Comparison of ENCODE assay signal across 9 cellular contexts in the genomic region with DNA sequence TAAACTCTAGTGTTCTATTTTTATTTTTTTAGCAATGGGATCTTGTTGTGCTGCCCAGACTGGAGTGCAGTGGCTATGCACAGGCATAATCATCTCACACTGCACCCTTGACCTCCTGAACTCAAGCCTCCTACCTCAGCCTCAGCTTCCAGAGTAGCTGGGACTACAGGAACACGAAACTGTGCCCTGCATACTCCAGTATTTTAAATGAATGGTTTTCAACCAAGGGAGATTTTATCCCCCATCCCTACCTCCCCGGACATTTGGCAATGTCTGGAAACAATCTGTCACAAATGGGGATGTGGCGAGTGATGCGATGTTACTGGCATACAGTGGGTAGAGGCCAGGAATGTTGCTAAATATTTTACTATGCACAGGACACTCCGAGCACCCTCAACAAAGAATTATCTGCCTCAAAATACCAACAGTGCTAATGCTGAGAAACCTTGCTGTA. TPM values are rescaled to one million over a fixed set of nuclear protein-coding genes. Genes with fewer than 3 reads are reported as not detected.
DNase-seq lines count a peak whose midpoint lies in the region; ATAC-seq and TF ChIP-seq lines count a peak whose summit lies in the region.
"Had no signal": no experiment of that assay in that cellular context is flagged by ENCODE, and none has a peak within 500 bp of the region (broad histone marks: within the 10 kb centered on the region; RNA-seq: fewer than 3 reads in every experiment).

No MANE protein-coding gene starts in this region.

- H3K56ac ChIP-seq in H9 (ENCODE audit: insufficient read length, low read depth, low read length) (no peak overlapping the region), mesendoderm (ENCODE audit: low read length) (peak overlapping the region; percentile 8)

- ATAC-seq in HG02973 (IDR thresholded peaks at IDR 0.05; ENCODE audit: unreplicated experiment) (no peak), HG03095 (IDR thresholded peaks at IDR 0.05; ENCODE audit: unreplicated experiment) (no peak), HG03039 (IDR thresholded peaks at IDR 0.05; ENCODE audit: unreplicated experiment) (no peak)

- H3K23me2 ChIP-seq in H9 (ENCODE audit: insufficient read length, low read depth, low read length, poor library complexity, severe bottlenecking) = peaks cover 7% of the 10 kb centered on the region

- no peak overlapping the region for H2BK20ac ChIP-seq in H9 (ENCODE audit: low read depth, low read length, poor library complexity, severe bottlenecking)

- H2BK15ac ChIP-seq in H9 (ENCODE audit: low read depth, low read length) (no peak overlapping the region), mesendoderm (replicated peaks; ENCODE audit: low read depth) (no peak overlapping the region)

- no peaks in the 10 kb centered on the region for H3K9me3 Mint-ChIP-seq in H9

- H3K4me3 ChIP-seq in AG09309 (ENCODE audit: control insufficient read depth, low read depth, low read length) = peak overlapping the region; percentile 74
- peak overlapping the region; percentile 95 for H3K4me3 ChIP-seq in astrocyte of the cerebellum (ENCODE audit: low read depth, low read length)
- H3K4me3 ChIP-seq in mesendoderm (ENCODE audit: low read length) = peak overlapping the region; percentile 19

- WGBS in H9 (ENCODE audit: extremely low coverage, insufficient read length, low lambda C conversion rate) = no CpG with 5 or more reads among the region's 5 CpGs
- WGBS in mesendoderm (ENCODE audit: extremely low coverage, insufficient coverage, low lambda C conversion rate) = no CpG with 5 or more reads among the region's 5 CpGs

- H4K8ac ChIP-seq in H9 (replicated peaks; ENCODE audit: insufficient read length, low read depth, low read length) (no peak overlapping the region), mesendoderm (ENCODE audit: low read depth, low read length) (no peak overlapping the region)

- no peak overlapping the region for H3T11ph ChIP-seq in H9 (ENCODE audit: low read length)

- H3K4me1 Mint-ChIP-seq in H9 = peaks cover 26 to 39% of the 10 kb centered on the region in 2 experiments

- no peak overlapping the region for H2BK120ac ChIP-seq in H9 (ENCODE audit: low read depth, low read length, poor library complexity, severe bottlenecking)
- no peak overlapping the region for H2BK120ac ChIP-seq in mesendoderm (ENCODE audit: low read depth, low read length)

- H3K79me1 ChIP-seq in H9 (ENCODE audit: insufficient read depth, low read depth, low read length, poor library complexity, severe bottlenecking) = no peaks in the 10 kb centered on the region
- peaks cover 2% of the 10 kb centered on the region for H3K79me1 ChIP-seq in mesendoderm (ENCODE audit: low read length)

- H3K27me3 ChIP-seq in H9 (ENCODE audit: insufficient read depth, low read length) (no peaks in the 10 kb centered on the region), mesendoderm (ENCODE audit: insufficient read depth, low read length, poor library complexity) (no peaks in the 10 kb centered on the region)

- H2AK5ac ChIP-seq in H9 (ENCODE audit: insufficient read length, low read length) (no peak overlapping the region), mesendoderm (ENCODE audit: low read length) (no peak overlapping the region)

- no peak overlapping the region for H3K27ac ChIP-seq in H9 (ENCODE audit: insufficient read length, low read depth, low read length)
- no peak overlapping the region for H3K27ac ChIP-seq in mesendoderm (ENCODE audit: low read depth, low read length)

- H3K27ac Mint-ChIP-seq in H9 = peak overlapping the region in 2 of 3 experiments; percentile 24 to 78; a peak in 3 of 7 replicates

- H3K36me3 ChIP-seq in mesendoderm (ENCODE audit: control insufficient read depth, insufficient read depth, low read length) = peaks cover 4% of the 10 kb centered on the region

- peak overlapping the region; percentile 98 for H3K9ac ChIP-seq in H9 (ENCODE audit: extremely low read depth, insufficient read length, low read length)
- peak overlapping the region; percentile 75 for H3K9ac ChIP-seq in mesendoderm (ENCODE audit: low read length)

- no peak overlapping the region for H4K5ac ChIP-seq in H9 (ENCODE audit: insufficient read length, low read depth, low read length)
- H4K5ac ChIP-seq in mesendoderm (ENCODE audit: low read length) = no peak overlapping the region

- H3K14ac ChIP-seq in H9 (ENCODE audit: insufficient read depth, low read length) = no peak overlapping the region

- in situ Hi-C loops in astrocyte of the cerebellum (cut with HindIII; ENCODE audit: low sequenced_read_pairs) = no loop called here

- no peaks in the 10 kb centered on the region; the same call in 1 of the 2 replicates for H3K27me3 Mint-ChIP-seq in H9 (ENCODE audit: low read depth)

- no peaks in the 10 kb centered on the region for H4K20me1 ChIP-seq in H9 (ENCODE audit: control insufficient read depth, insufficient read depth, insufficient read length)

- H3K4me3 Mint-ChIP-seq in H9 = no peak overlapping the region

- H3K79me2 ChIP-seq in H9 (ENCODE audit: insufficient read depth, low read length) (peaks cover 19% of the 10 kb centered on the region; the same call in 1 of the 2 replicates), mesendoderm (ENCODE audit: control insufficient read depth, insufficient read depth, low read length) (peaks cover 66% of the 10 kb centered on the region)

- DNase-seq in AG09309 (ENCODE audit: low read depth) (peak; percentile 41), H9 (no peak), astrocyte of the cerebellum (ENCODE audit: low read depth) (no peak), mesendoderm (peak; percentile 72), cortex of kidney (lab: John Stamatoyannopoulos, UW) (no peak)
- DNase-seq: NCI-H1694 had no signal

- H3K36me3 Mint-ChIP-seq in H9 (ENCODE audit: insufficient read depth in 1 of 3, low read depth in 3 of 3) = peaks cover 18 to 23% (median 20%) of the 10 kb centered on the region in 3 experiments

- no peak overlapping the region for H2AFZ ChIP-seq in H9 (ENCODE audit: low read length)

- H4K91ac ChIP-seq in H9 (ENCODE audit: insufficient read length, low read depth, low read length) = no peak overlapping the region

- no peak overlapping the region for H3K4ac ChIP-seq in H9 (ENCODE audit: low read depth, low read length)
- H3K4ac ChIP-seq in mesendoderm (ENCODE audit: low read depth, low read length) = no peak overlapping the region

- H3K9me3 ChIP-seq in H9 (ENCODE audit: control insufficient read depth, low read depth, low read length) = no peaks in the 10 kb centered on the region

- no peak overlapping the region for H3K23ac ChIP-seq in H9 (ENCODE audit: insufficient read length, low read depth, low read length)
- H3K23ac ChIP-seq in mesendoderm (ENCODE audit: low read length) = peak overlapping the region; percentile 1

- no peaks in the 10 kb centered on the region for H3K4me1 ChIP-seq in H9 (ENCODE audit: insufficient read depth, low read length)
- peaks cover 3% of the 10 kb centered on the region for H3K4me1 ChIP-seq in mesendoderm (ENCODE audit: control insufficient read depth, low read depth, low read length)

- no peak overlapping the region for H2BK5ac ChIP-seq in H9 (ENCODE audit: insufficient read length, low read length)
- no peak overlapping the region for H2BK5ac ChIP-seq in mesendoderm (ENCODE audit: low read length)

- no peak for TF ChIP-seq CTCF in AG09309 (IDR thresholded peaks at IDR 0.05; ENCODE audit: control insufficient read depth, insufficient read depth, low read depth, low read length, missing control alignments)
- no peak for TF ChIP-seq CTCF in H9 (conservative IDR thresholded peaks at IDR 0.05)
- TF ChIP-seq CTCF in astrocyte of the cerebellum (IDR thresholded peaks at IDR 0.05; ENCODE audit: low read depth, low read length, missing control alignments) = no peak

- H3K18ac ChIP-seq in H9 (ENCODE audit: insufficient read length, low read depth, low read length) (no peak overlapping the region), mesendoderm (ENCODE audit: low read length) (no peak overlapping the region)

- no peak overlapping the region for H2BK12ac ChIP-seq in H9 (ENCODE audit: insufficient read length, low read depth, low read length)

- H3K4me2 ChIP-seq in H9 (ENCODE audit: insufficient read depth, insufficient read length, low read length) (peak overlapping the region; percentile 74), mesendoderm (ENCODE audit: low read length) (peak overlapping the region; percentile 42)

RNA-seq across cellular contexts. Expression of a gene that starts 2.1 kb away (rescaled TPM):
- 204 and 206 TPM in 2 replicates for total RNA-seq in H9 (2021)
- polyA plus RNA-seq in mesendoderm (2013, experiment 1 of 2) = 88.5 TPM
- 87.9 TPM for polyA plus RNA-seq in mesendoderm (2013, experiment 2 of 2)

RNA-seq across cellular contexts. Expression of a gene that starts 2.7 kb away (rescaled TPM):
- 3,193 and 3,242 TPM in 2 replicates for total RNA-seq in H9 (2021)
- polyA plus RNA-seq in mesendoderm (2013, experiment 1 of 2) = 2,676 TPM
- 2,661 TPM for polyA plus RNA-seq in mesendoderm (2013, experiment 2 of 2)

RNA-seq across cellular contexts. Expression of a gene that starts 23.0 kb away (rescaled TPM):
- 1.2 and 1.5 TPM in 2 replicates for total RNA-seq in H9 (2021)
- 1.4 TPM for polyA plus RNA-seq in mesendoderm (2013, experiment 1 of 2)
- polyA plus RNA-seq in mesendoderm (2013, experiment 2 of 2) = 1.7 TPM

RNA-seq across cellular contexts. Expression of a gene that starts 47.1 kb away (rescaled TPM):
- 104 TPM in 2 replicates for total RNA-seq in H9 (2021)
- 105 TPM for polyA plus RNA-seq in mesendoderm (2013, experiment 1 of 2)
- polyA plus RNA-seq in mesendoderm (2013, experiment 2 of 2) = 99.7 TPM

Comparison
In these comparisons a context has a peak if more than half of its experiments do, and no peak if none do; other contexts are left out.
1. DNase-seq: peak in AG09309 (single experiment) and mesendoderm (single experiment); none in H9 (single experiment), astrocyte of the cerebellum (single experiment) and cortex of kidney (single experiment).
2. H3K4me3 ChIP-seq: peak in every context shown above with its lines; median percentile 95 in astrocyte of the cerebellum; 74 in AG09309; 19 in mesendoderm.